Comparison of ENCODE assay signal across 20 cellular contexts in genomic region chr18:78006006-78006802, GRCh38.
DNase-seq lines count a peak whose midpoint lies in the region; ATAC-seq and TF ChIP-seq lines count a peak whose summit lies in the region.
"Had no signal": no experiment of that assay in that cellular context is flagged by ENCODE, and none has a peak within 500 bp of the region (broad histone marks: within the 10 kb centered on the region; RNA-seq: fewer than 3 reads in every experiment).

No MANE protein-coding gene starts in this region.

- DNase-seq in H7 (peak; percentile 60), WTC11 (ENCODE audit: low spot score) (no peak), neuronal stem cell (ENCODE audit: low spot score) (no peak), HFFc6 (no peak)
- DNase-seq: Calu3, DMS153, DND-41, HCEC 1CT, IMR-90, KG1, MG63, NCI-H1694, NCI-H2029 treated with DMSO at 0.1 percent for 48 hours, NCI-H446 treated with DMSO at 0.1 percent for 48 hours, OCI-M1, Peyer's patch, SHP77 treated with DMSO at 0.1 percent for 48 hours had no signal

- no peak overlapping the region for H3K18ac ChIP-seq in neuronal stem cell (ENCODE audit: low read length)

- TF ChIP-seq CTCF in WTC11 (IDR thresholded peaks at IDR 0.05) = no peak
- no peak for TF ChIP-seq CTCF in HFFc6 (IDR thresholded peaks at IDR 0.05)

- H2BK120ac ChIP-seq in neuronal stem cell (ENCODE audit: low read depth, low read length) = no peak overlapping the region

- ATAC-seq in WTC11 = peak; percentile 70
- no peak for ATAC-seq in GM19395 (IDR thresholded peaks at IDR 0.05; ENCODE audit: unreplicated experiment)
- no peak for ATAC-seq in HG03457 (IDR thresholded peaks at IDR 0.05; ENCODE audit: unreplicated experiment)

- no CpG with 5 or more reads among the region's 9 CpGs for WGBS in neuronal stem cell (ENCODE audit: extremely low coverage in 2 of 2, insufficient read length in 2 of 2, insufficient replicate concordance in 1 of 2), 2 donors

- H3K9me3 ChIP-seq in iPS-20b (ENCODE audit: insufficient read depth, low read depth, low read length) = peaks cover 3% of the 10 kb centered on the region; the same call in 1 of the 2 replicates
- peaks cover 0 to 9% of the 10 kb centered on the region in 2 donors for H3K9me3 ChIP-seq in neuronal stem cell (replicated peaks in 1 of 2; ENCODE audit: control insufficient read depth in 2 of 2, insufficient read depth in 1 of 2, low read depth in 1 of 2, low read length in 2 of 2)
- H3K9me3 ChIP-seq: MG63, Peyer's patch had no signal

- peak overlapping the region; percentile 63; the same call in 1 of the 2 replicates for H3K27ac Mint-ChIP-seq in WTC11
- no peak overlapping the region for H3K27ac Mint-ChIP-seq in HFFc6

- H3K9ac ChIP-seq in iPS-20b (ENCODE audit: low read depth, low read length) (peak overlapping the region; percentile 32; the same call in 1 of the 2 replicates), neuronal stem cell (ENCODE audit: low read depth, low read length, poor library complexity) (no peak overlapping the region)

- no peak overlapping the region for H2AFZ ChIP-seq in neuronal stem cell (ENCODE audit: low read length)

- H3K9me3 Mint-ChIP-seq in WTC11 (peaks cover 61% of the 10 kb centered on the region), HFFc6 (peaks cover 65% of the 10 kb centered on the region)

- H3K79me1 ChIP-seq in neuronal stem cell (ENCODE audit: low read depth, low read length) = peaks cover 2% of the 10 kb centered on the region

- no peak overlapping the region for H3K14ac ChIP-seq in neuronal stem cell (ENCODE audit: low read length)

- H3K4me1 Mint-ChIP-seq in WTC11 (peaks cover 25% of the 10 kb centered on the region), HFFc6 (ENCODE audit: low read depth) (no peaks in the 10 kb centered on the region)

- H3K4ac ChIP-seq in neuronal stem cell (ENCODE audit: low read length) = no peak overlapping the region

- H2BK5ac ChIP-seq in neuronal stem cell (ENCODE audit: low read length) = no peak overlapping the region

- no peak overlapping the region for H2AK5ac ChIP-seq in neuronal stem cell (ENCODE audit: low read depth, low read length)

- peak overlapping the region; percentile 40 for H3K4me3 Mint-ChIP-seq in WTC11
- H3K4me3 Mint-ChIP-seq in HFFc6 = no peak overlapping the region

- no peaks in the 10 kb centered on the region for H3K36me3 ChIP-seq in H7 (replicated peaks; ENCODE audit: control insufficient read depth, insufficient read depth, low read length)
- no peaks in the 10 kb centered on the region for H3K36me3 ChIP-seq in iPS-20b (ENCODE audit: insufficient read depth, low read depth, low read length)
- no peaks in the 10 kb centered on the region for H3K36me3 ChIP-seq in neuronal stem cell (replicated peaks in 1 of 2; ENCODE audit: control insufficient read depth in 2 of 2, insufficient read depth in 2 of 2, low read length in 2 of 2)
- H3K36me3 ChIP-seq: MG63, Peyer's patch had no signal

- POLR2A ChIA-PET in WTC11 (lab: Charles Lee) = no interaction called here

- no peak overlapping the region for H4K91ac ChIP-seq in neuronal stem cell (ENCODE audit: low read depth, low read length, poor library complexity)

- H3K4me1 ChIP-seq in iPS-20b (ENCODE audit: insufficient read depth, low read length) (peaks cover 17% of the 10 kb centered on the region; the same call in 1 of the 2 replicates), neuronal stem cell (ENCODE audit: control insufficient read depth in 2 of 2, insufficient read depth in 1 of 2, low read depth in 1 of 2, low read length in 2 of 2) (peaks cover 0 to 13% of the 10 kb centered on the region in 2 donors)
- H3K4me1 ChIP-seq: Peyer's patch had no signal

- no peak overlapping the region for H2BK15ac ChIP-seq in neuronal stem cell (ENCODE audit: low read length)

- CTCF ChIA-PET in WTC11 (lab: Charles Lee) = interaction anchor here (0.7 to 1.0 kb wide), 2 partner anchors 106 to 172 kb away, joined by 3 to 4 read pairs; no protein-coding TSS in a partner anchor

- H3K36me3 Mint-ChIP-seq in WTC11 = peaks cover 33% of the 10 kb centered on the region
- H3K36me3 Mint-ChIP-seq in HFFc6 (ENCODE audit: low read depth) = peaks cover 13% of the 10 kb centered on the region

- H3K4me3 ChIP-seq in H7 (ENCODE audit: insufficient read depth, low read depth, low read length) (no peak overlapping the region), iPS-20b (ENCODE audit: low read length) (peak overlapping the region; percentile 51), neuronal stem cell (ENCODE audit: low read length in 2 of 2) (no peak overlapping the region)
- H3K4me3 ChIP-seq: MG63, Peyer's patch had no signal

- H3K27ac ChIP-seq in iPS-20b (ENCODE audit: low read length) (no peak overlapping the region), neuronal stem cell (replicated peaks; ENCODE audit: low read length) (peak overlapping the region; percentile 46)
- H3K27ac ChIP-seq: Peyer's patch had no signal

- H3K27me3 ChIP-seq in H7 (ENCODE audit: control insufficient read depth, insufficient read depth, low read length) (no peaks in the 10 kb centered on the region), iPS-20b (ENCODE audit: insufficient read depth, low read length) (no peaks in the 10 kb centered on the region; the same call in 1 of the 2 replicates), neuronal stem cell (ENCODE audit: control insufficient read depth in 3 of 3, insufficient read depth in 3 of 3, low read depth in 1 of 3, low read length in 3 of 3) (peaks cover 0 to 12% (median 0%) of the 10 kb centered on the region in 3 experiments)
- H3K27me3 ChIP-seq: Peyer's patch had no signal

- H3K23ac ChIP-seq in neuronal stem cell (ENCODE audit: low read depth, low read length, poor library complexity) = no peak overlapping the region

- H2BK12ac ChIP-seq in neuronal stem cell (ENCODE audit: low read length) = no peak overlapping the region

- no peak overlapping the region for H4K8ac ChIP-seq in neuronal stem cell (ENCODE audit: low read depth, low read length)

- H3K4me2 ChIP-seq in neuronal stem cell (ENCODE audit: insufficient read depth, low read length, poor library complexity, severe bottlenecking) = no peak overlapping the region

- H3K27me3 Mint-ChIP-seq in WTC11 (ENCODE audit: low read depth) (peaks cover 18% of the 10 kb centered on the region), HFFc6 (ENCODE audit: insufficient read depth) (no peaks in the 10 kb centered on the region)

TF ChIP-seq in WTC11, 78 proteins besides CTCF, POLR2A, EP300 and RAD21 (continues in another document):
- TF ChIP-seq E2F1 (CRISPR knock-in tag; IDR thresholded peaks at IDR 0.05) = no peak
- TF ChIP-seq JAZF1 (CRISPR knock-in tag; IDR thresholded peaks at IDR 0.05) = no peak
- no peak for TF ChIP-seq NR2C2 (CRISPR knock-in tag; IDR thresholded peaks at IDR 0.05)
- TF ChIP-seq ATF3 (CRISPR knock-in tag; conservative IDR thresholded peaks at IDR 0.05) = no peak
- no peak for TF ChIP-seq ZNF219 (CRISPR knock-in tag; IDR thresholded peaks at IDR 0.05; ENCODE audit: borderline replicate concordance)
- no peak for TF ChIP-seq GRHL2 (CRISPR knock-in tag; IDR thresholded peaks at IDR 0.05; ENCODE audit: insufficient replicate concordance, severe bottlenecking)
- TF ChIP-seq AR (CRISPR knock-in tag; IDR thresholded peaks at IDR 0.05) = no peak
- TF ChIP-seq ERG (CRISPR knock-in tag; IDR thresholded peaks at IDR 0.05) = no peak
- TF ChIP-seq GABPB1 (CRISPR knock-in tag; IDR thresholded peaks at IDR 0.05) = no peak
- no peak for TF ChIP-seq CREB1 (CRISPR knock-in tag; IDR thresholded peaks at IDR 0.05)
